18 cellular contexts compared by ENCODE assay signal in genomic region chr16:85419503-85420408, GRCh38.
A peak's percentile ranks its signal among the peaks of the same experiment; 100 is the strongest.
DNase-seq lines count a peak whose midpoint lies in the region; ATAC-seq, FAIRE-seq and TF ChIP-seq lines count a peak whose summit lies in the region.
"Had no signal": no experiment of that assay in that cellular context is flagged by ENCODE, and none has a peak within 500 bp of the region (broad histone marks: within the 10 kb centered on the region; RNA-seq: fewer than 3 reads in every experiment).

No MANE protein-coding gene starts in this region.

- no peak overlapping the region for H3K27ac ChIP-seq in sigmoid colon
- H3K27ac ChIP-seq: A549, gastroesophageal sphincter had no signal

- intact Hi-C loops in sigmoid colon (cut with DNase I), result loop anchor here (1.0 to 5.0 kb wide), 5 partner anchors 68 to 298 kb away; no protein-coding TSS in a partner anchor

- WGBS in sigmoid colon, 2 donors, result 87 to 89% methylated on average over 21 of the region's 21 CpGs

- no peak for TF ChIP-seq CTCF in sigmoid colon (IDR thresholded peaks at IDR 0.05)

- peaks cover 0 to 31% (median 27%) of the 10 kb centered on the region in 4 donors for H3K4me1 ChIP-seq in sigmoid colon
- H3K4me1 ChIP-seq: HAP-1 had no signal

- no peak for FAIRE-seq in frontal cortex (lab: Jason Lieb, UNC)
- FAIRE-seq: A549, GM12878 had no signal

- TF ChIP-seq POLR2A in sigmoid colon (IDR thresholded peaks at IDR 0.05), result no peak

- ATAC-seq in activated naive CD8-positive, alpha-beta T cell treated with anti-CD3 and anti-CD28 coated beads, Interleukin-2, amount 50 U/mL, for 24 hours, result no peak
- no peak for ATAC-seq in left lobe of liver

- H3K9me3 Mint-ChIP-seq in activated naive CD8-positive, alpha-beta T cell treated with anti-CD3 and anti-CD28 coated beads, Interleukin-2, amount 50 U/mL, for 24 hours, result no peaks in the 10 kb centered on the region
- H3K9me3 Mint-ChIP-seq: activated B cell treated with CpG ODN at 0.5 μM for 24 hours; activated T-helper 17 cell treated with anti-CD3 and anti-CD28 coated beads, Interleukin-2, amount 50 U/mL, for 72 hours; stimulated activated naive CD8-positive, alpha-beta T cell treated with anti-CD3 and anti-CD28 coated beads, Interleukin-15, Interleukin-2, amounts not matched to agents 100 ng/mL and 50 ng/mL, for 24 hours had no signal

- no peaks in the 10 kb centered on the region for H3K36me3 Mint-ChIP-seq in activated naive CD8-positive, alpha-beta T cell treated with anti-CD3 and anti-CD28 coated beads, Interleukin-2, amount 50 U/mL, for 24 hours (ENCODE audit: low read depth)

- H3K4me1 Mint-ChIP-seq in activated naive CD8-positive, alpha-beta T cell treated with anti-CD3 and anti-CD28 coated beads, Interleukin-2, amount 50 U/mL, for 24 hours, result peaks cover 8% of the 10 kb centered on the region
- H3K4me1 Mint-ChIP-seq: activated B cell treated with CpG ODN at 0.5 μM for 24 hours; activated T-helper 17 cell treated with anti-CD3 and anti-CD28 coated beads, Interleukin-2, amount 50 U/mL, for 72 hours had no signal

- no peaks in the 10 kb centered on the region for H3K27me3 ChIP-seq in sigmoid colon
- H3K27me3 ChIP-seq: gastroesophageal sphincter had no signal

- no peak overlapping the region for H3K4me3 ChIP-seq in sigmoid colon
- H3K4me3 ChIP-seq: A549, gastroesophageal sphincter, GM12878, HAP-1 had no signal

- H3K36me3 ChIP-seq in sigmoid colon, result no peaks in the 10 kb centered on the region
- H3K36me3 ChIP-seq: gastroesophageal sphincter, HAP-1 had no signal

- H3K9me3 ChIP-seq in sigmoid colon, result no peaks in the 10 kb centered on the region
- H3K9me3 ChIP-seq: A549, gastroesophageal sphincter, HAP-1 had no signal

- H3K4me3 Mint-ChIP-seq in activated naive CD8-positive, alpha-beta T cell treated with anti-CD3 and anti-CD28 coated beads, Interleukin-2, amount 50 U/mL, for 24 hours, result no peak overlapping the region
- H3K4me3 Mint-ChIP-seq: activated B cell treated with CpG ODN at 0.5 μM for 24 hours; activated T-helper 17 cell treated with anti-CD3 and anti-CD28 coated beads, Interleukin-2, amount 50 U/mL, for 72 hours; stimulated activated naive CD8-positive, alpha-beta T cell treated with anti-CD3 and anti-CD28 coated beads, Interleukin-15, Interleukin-2, amounts not matched to agents 100 ng/mL and 50 ng/mL, for 24 hours had no signal

- H3K27me3 Mint-ChIP-seq in activated naive CD8-positive, alpha-beta T cell treated with anti-CD3 and anti-CD28 coated beads, Interleukin-2, amount 50 U/mL, for 24 hours, result peaks cover 3% of the 10 kb centered on the region
- H3K27me3 Mint-ChIP-seq: activated T-helper 17 cell treated with anti-CD3 and anti-CD28 coated beads, Interleukin-2, amount 50 U/mL, for 72 hours; stimulated activated naive CD8-positive, alpha-beta T cell treated with anti-CD3 and anti-CD28 coated beads, Interleukin-15, Interleukin-2, amounts not matched to agents 100 ng/mL and 50 ng/mL, for 24 hours had no signal

- no peak for TF ChIP-seq EP300 in sigmoid colon (IDR thresholded peaks at IDR 0.05)

- no peak overlapping the region for H3K27ac Mint-ChIP-seq in activated naive CD8-positive, alpha-beta T cell treated with anti-CD3 and anti-CD28 coated beads, Interleukin-2, amount 50 U/mL, for 24 hours
- H3K27ac Mint-ChIP-seq: activated B cell treated with CpG ODN at 0.5 μM for 24 hours; activated T-helper 17 cell treated with anti-CD3 and anti-CD28 coated beads, Interleukin-2, amount 50 U/mL, for 72 hours; stimulated activated naive CD8-positive, alpha-beta T cell treated with anti-CD3 and anti-CD28 coated beads, Interleukin-15, Interleukin-2, amounts not matched to agents 100 ng/mL and 50 ng/mL, for 24 hours had no signal

- DNase-seq in activated T-cell treated with anti-CD3 and anti-CD28 coated beads, Interleukin-2, amount 50 U/mL, for 1 hour, result peak; percentile 14
- no peak for DNase-seq in activated T-cell treated with anti-CD3 and anti-CD28 coated beads for 4 hours
- peak; percentile 0 for DNase-seq in activated naive CD8-positive, alpha-beta T cell treated with anti-CD3 and anti-CD28 coated beads, Interleukin-2, amount 50 U/mL, for 24 hours
- DNase-seq in left lobe of liver (ENCODE audit: low spot score), result peak; percentile 39
- DNase-seq in sigmoid colon, result peak; percentile 63
- DNase-seq in T-helper 2 cell, result no peak
- no peak for DNase-seq in NCI-H748 (lab: John Stamatoyannopoulos, UW; ENCODE audit: unreplicated experiment)
- DNase-seq in frontal cortex (ENCODE audit: low spot score in 2 of 2), result no peak
- DNase-seq: amniotic stem cell, NCI-H2107, SIG-M5 had no signal

Comparison
In these comparisons a context has a peak if more than half of its experiments do, and no peak if none do; other contexts are left out.
1. DNase-seq: peak in activated T-cell treated with anti-CD3 and anti-CD28 coated beads, Interleukin-2, amount 50 U/mL, for 1 hour (single experiment), activated naive CD8-positive, alpha-beta T cell treated with anti-CD3 and anti-CD28 coated beads, Interleukin-2, amount 50 U/mL, for 24 hours (single experiment), left lobe of liver (single experiment) and sigmoid colon (single experiment); none in activated T-cell treated with anti-CD3 and anti-CD28 coated beads for 4 hours (single experiment), T-helper 2 cell (0 of 5), NCI-H748 (single experiment) and frontal cortex (0 of 2).